24 cellular contexts compared by ENCODE assay signal in the genomic region with DNA sequence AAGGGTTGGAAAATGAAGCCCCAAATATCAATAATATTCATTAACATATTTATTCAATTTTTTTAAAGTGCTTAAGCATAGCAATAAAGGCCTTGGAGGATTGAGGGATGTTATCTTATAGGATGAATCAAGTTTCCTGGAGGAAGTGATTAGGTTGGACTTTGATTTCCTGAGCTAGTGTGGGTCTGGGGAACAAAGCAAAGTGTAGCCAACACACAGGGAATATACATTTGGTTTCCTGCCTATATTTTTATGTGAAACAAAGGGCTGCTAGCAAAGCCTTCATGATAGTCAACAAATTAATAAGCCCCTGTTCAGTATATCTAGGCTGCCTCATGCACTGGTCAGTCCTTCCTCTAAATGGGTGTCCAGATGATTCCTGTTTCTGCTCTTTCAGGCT.
"Had no signal": no experiment of that assay in that cellular context is flagged by ENCODE, and none has a peak within 500 bp of the region (broad histone marks: within the 10 kb centered on the region; RNA-seq: fewer than 3 reads in every experiment).

No MANE protein-coding gene starts in this region.

- H3K4me1 ChIP-seq: adrenal gland, breast epithelium, Peyer's patch had no signal

- H3K9me3 ChIP-seq: adrenal gland, breast epithelium, Peyer's patch had no signal

- H3K27ac ChIP-seq: adrenal gland, breast epithelium, Peyer's patch, RWPE1 had no signal

- H3K4me1 Mint-ChIP-seq: activated naive CD8-positive, alpha-beta T cell treated with anti-CD3 and anti-CD28 coated beads, Interleukin-2, amount 10 ng/mL, durations not matched to agents 7 days and 5 days had no signal

- H3K4me3 ChIP-seq: adrenal gland, breast epithelium, Peyer's patch had no signal

- H3K27me3 ChIP-seq: adrenal gland, breast epithelium, Peyer's patch had no signal

- DNase-seq: activated CD4-positive, alpha-beta T cell treated with anti-CD3 and anti-CD28 coated beads for 4 hours; activated CD8-positive, alpha-beta memory T cell treated with anti-CD3 and anti-CD28 coated beads, Interleukin-2, amount 50 U/mL, for 4 hours; activated CD8-positive, alpha-beta T cell treated with anti-CD3 and anti-CD28 coated beads for 36 hours; activated naive CD4-positive, alpha-beta T cell treated with anti-CD3 and anti-CD28 coated beads, Interleukin-2, amount 50 U/mL, for 16 hours; activated naive CD8-positive, alpha-beta T cell treated with anti-CD3 and anti-CD28 coated beads, Interleukin-2, amount 10 ng/mL, durations not matched to agents 7 days and 5 days; activated T-cell treated with anti-CD3 and anti-CD28 coated beads, Interleukin-2, amount 50 U/mL, for 72 hours; adrenal gland; anterior cingulate cortex; Kasumi-1; KBM-7; NCI-H1092; NCI-H1930; NCI-H2107; NCI-H2171 treated with DMSO at 0.1 percent for 48 hours; NCI-H345; NCI-H510A; NCI-H526 treated with DMSO at 0.1 percent for 48 hours; Peyer's patch; SHP77 treated with DMSO at 0.1 percent for 48 hours had no signal

- H3K27ac Mint-ChIP-seq: activated CD8-positive, alpha-beta T cell treated with anti-CD3 and anti-CD28 coated beads for 36 hours; activated naive CD8-positive, alpha-beta T cell treated with anti-CD3 and anti-CD28 coated beads, Interleukin-2, amount 10 ng/mL, durations not matched to agents 7 days and 5 days; activated T-cell treated with anti-CD3 and anti-CD28 coated beads, Interleukin-2, amount 50 U/mL, for 72 hours; activated T-helper 2 cell treated with anti-CD3 and anti-CD28 coated beads, Interferon-gamma antibody, Interleukin-2, Interleukin-4, amounts not matched to agents 10 μg/mL and 5 μg/mL and 100 μg/mL, durations not matched to agents 14 hours and 24 hours and 36 hours; T-helper 1 cell treated with Interleukin-12 subunit alpha and Interleukin-12 subunit beta and Interleukin-4 antibody, amounts not matched to agents 30 μg/mL and 1 μg/mL, for 36 hours had no signal

- H3K9me3 Mint-ChIP-seq: activated CD8-positive, alpha-beta T cell treated with anti-CD3 and anti-CD28 coated beads for 36 hours; activated naive CD8-positive, alpha-beta T cell treated with anti-CD3 and anti-CD28 coated beads, Interleukin-2, amount 10 ng/mL, durations not matched to agents 7 days and 5 days; activated T-helper 2 cell treated with anti-CD3 and anti-CD28 coated beads, Interferon-gamma antibody, Interleukin-2, Interleukin-4, amounts not matched to agents 10 μg/mL and 5 μg/mL and 100 μg/mL, durations not matched to agents 14 hours and 24 hours and 36 hours; T-helper 1 cell treated with Interleukin-12 subunit alpha and Interleukin-12 subunit beta and Interleukin-4 antibody, amounts not matched to agents 30 μg/mL and 1 μg/mL, for 36 hours had no signal

- H3K36me3 ChIP-seq: adrenal gland, breast epithelium, Peyer's patch had no signal

- ATAC-seq: activated CD4-positive, CD25-positive, alpha-beta regulatory T cell treated with anti-CD3 and anti-CD28 coated beads, Interleukin-2, amount 50 U/mL, for 24 hours; activated CD8-positive, alpha-beta T cell treated with anti-CD3 and anti-CD28 coated beads for 36 hours; activated T-cell treated with anti-CD3 and anti-CD28 coated beads, Interleukin-2, amount 50 U/mL, for 72 hours had no signal

- H3K36me3 Mint-ChIP-seq: activated naive CD8-positive, alpha-beta T cell treated with anti-CD3 and anti-CD28 coated beads, Interleukin-2, amount 10 ng/mL, durations not matched to agents 7 days and 5 days had no signal

- H3K4me3 Mint-ChIP-seq: activated CD8-positive, alpha-beta T cell treated with anti-CD3 and anti-CD28 coated beads for 36 hours; activated naive CD8-positive, alpha-beta T cell treated with anti-CD3 and anti-CD28 coated beads, Interleukin-2, amount 10 ng/mL, durations not matched to agents 7 days and 5 days; activated T-cell treated with anti-CD3 and anti-CD28 coated beads, Interleukin-2, amount 50 U/mL, for 72 hours; T-helper 1 cell treated with Interleukin-12 subunit alpha and Interleukin-12 subunit beta and Interleukin-4 antibody, amounts not matched to agents 30 μg/mL and 1 μg/mL, for 36 hours had no signal
